ENCODE assay signal across 10 cellular contexts in the genomic region with DNA sequence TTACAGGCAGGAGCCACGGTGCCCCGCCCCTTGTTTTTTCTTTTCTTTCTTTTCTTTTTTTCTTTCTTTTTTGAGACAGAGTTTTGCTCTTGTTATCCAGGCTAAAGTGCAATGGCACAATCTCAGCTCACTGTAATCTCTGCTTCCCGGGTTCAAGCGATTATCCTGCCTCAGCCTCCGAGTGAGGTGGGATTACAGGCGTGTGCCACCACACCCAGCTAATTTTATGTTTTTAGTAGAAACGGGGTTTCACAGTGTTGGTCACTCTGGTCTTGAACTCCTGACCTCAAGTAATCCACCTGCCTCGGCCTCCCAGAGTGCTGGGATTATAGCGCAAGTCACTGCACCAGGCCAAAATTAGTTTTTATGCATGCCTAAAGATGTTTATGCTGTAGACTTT. TPM values are rescaled to one million over a fixed set of nuclear protein-coding genes. Genes with fewer than 3 reads are reported as not detected.
DNase-seq lines count a peak whose midpoint lies in the region; ATAC-seq and TF ChIP-seq lines count a peak whose summit lies in the region.
"Had no signal": no experiment of that assay in that cellular context is flagged by ENCODE, and none has a peak within 500 bp of the region (broad histone marks: within the 10 kb centered on the region; RNA-seq: fewer than 3 reads in every experiment).

No MANE protein-coding gene starts in this region.

- H3K4me3 ChIP-seq in AG04450 (ENCODE audit: low read depth, low read length) (no peak overlapping the region), GM23338 (peak overlapping the region; percentile 91), mesenchymal stem cell (ENCODE audit: insufficient read depth in 1 of 2, low read depth in 1 of 2, low read length in 2 of 2) (no peak overlapping the region)
- H3K4me3 ChIP-seq: Peyer's patch had no signal

- H3K79me2 ChIP-seq in GM23338 (replicated peaks; ENCODE audit: insufficient read depth) = peaks cover 37% of the 10 kb centered on the region

- H3K27ac Mint-ChIP-seq in GM23338 = peak overlapping the region; percentile 93; the same call in 1 of the 2 replicates
- H3K27ac Mint-ChIP-seq in activated T-helper 17 cell treated with anti-CD3 and anti-CD28 coated beads, Interleukin-2, amount 50 U/mL, for 72 hours = peak overlapping the region; percentile 83

- peaks cover 31% of the 10 kb centered on the region for H4K20me1 ChIP-seq in GM23338 (replicated peaks; ENCODE audit: insufficient read depth)

- ATAC-seq in GM23338 (no peak), HG03565 (IDR thresholded peaks at IDR 0.05; ENCODE audit: unreplicated experiment) (no peak), GM19467 (IDR thresholded peaks at IDR 0.05; ENCODE audit: unreplicated experiment) (no peak)
- ATAC-seq in activated T-helper 17 cell treated with anti-CD3 and anti-CD28 coated beads, Interleukin-2, amount 50 U/mL, for 72 hours (replicated peaks) = no peak

- no peak overlapping the region for H3K4ac ChIP-seq in mesenchymal stem cell (ENCODE audit: low read depth in 1 of 2, low read length in 2 of 2)

- no peak overlapping the region for H3K14ac ChIP-seq in mesenchymal stem cell (ENCODE audit: low read length in 2 of 2)

- WGBS in mesenchymal stem cell = 95% methylated on average over 9 of the region's 9 CpGs

- H3K4me1 ChIP-seq in GM23338 (ENCODE audit: insufficient read depth) = peaks cover 15% of the 10 kb centered on the region
- H3K4me1 ChIP-seq in mesenchymal stem cell (ENCODE audit: control insufficient read depth, insufficient read depth, low read depth, low read length) = peaks cover 8% of the 10 kb centered on the region

- no peak for DNase-seq in AG04450 (ENCODE audit: low read depth, low spot score)
- DNase-seq in GM23338 (ENCODE audit: low spot score) = no peak
- DNase-seq in mesenchymal stem cell = no peak
- no peak for DNase-seq in GM13977 (ENCODE audit: low spot score)
- DNase-seq in iPS-NIHi7 (ENCODE audit: extremely low spot score) = no peak
- DNase-seq: DMS 273 treated with DMSO at 0.1 percent for 48 hours, Peyer's patch had no signal

- TF ChIP-seq CTCF in AG04450 (IDR thresholded peaks at IDR 0.05; ENCODE audit: low read depth, low read length) (no peak), GM23338 (conservative IDR thresholded peaks at IDR 0.05; ENCODE audit: low read depth in 2 of 2) (no peak), GM13977 (IDR thresholded peaks at IDR 0.05; ENCODE audit: extremely low read depth, insufficient read depth, missing control alignments) (no peak)

- H3K36me3 Mint-ChIP-seq in GM23338 (ENCODE audit: low read depth) = peaks cover 73% of the 10 kb centered on the region
- H3K36me3 Mint-ChIP-seq in activated T-helper 17 cell treated with anti-CD3 and anti-CD28 coated beads, Interleukin-2, amount 50 U/mL, for 72 hours (ENCODE audit: low read depth) = peaks cover 79% of the 10 kb centered on the region

- H2BK15ac ChIP-seq in mesenchymal stem cell (ENCODE audit: low read depth, poor library complexity, severe bottlenecking) = no peak overlapping the region

- H3F3A ChIP-seq in GM23338 (replicated peaks; ENCODE audit: low read depth) = peaks cover 56% of the 10 kb centered on the region

- no peaks in the 10 kb centered on the region for H3K9me3 ChIP-seq in AG04450 (ENCODE audit: control insufficient read depth, insufficient read depth, low read length)
- no peaks in the 10 kb centered on the region for H3K9me3 ChIP-seq in mesenchymal stem cell (ENCODE audit: control insufficient read depth, low read length)
- H3K9me3 ChIP-seq: Peyer's patch had no signal

- H3K79me1 ChIP-seq in mesenchymal stem cell (replicated peaks; ENCODE audit: low read length, poor library complexity, severe bottlenecking) = peaks cover 2% of the 10 kb centered on the region

- no peak overlapping the region for H2BK5ac ChIP-seq in mesenchymal stem cell (ENCODE audit: low read depth, low read length, poor library complexity, severe bottlenecking)

- no peak overlapping the region for H4K91ac ChIP-seq in mesenchymal stem cell (ENCODE audit: low read length)

- H3K4me2 ChIP-seq in GM23338 (peak overlapping the region; percentile 82), mesenchymal stem cell (ENCODE audit: low read length, poor library complexity, severe bottlenecking) (peak overlapping the region; percentile 23)

- H3K9me2 ChIP-seq in GM23338 (ENCODE audit: insufficient read depth) = no peaks in the 10 kb centered on the region

- H2AK5ac ChIP-seq in mesenchymal stem cell (ENCODE audit: low read length, severe bottlenecking) = no peak overlapping the region

- in situ Hi-C loops in GM13977 (cut with MboI; ENCODE audit: low pct_unique_long_range_greater_than_20kb, low sequenced_read_pairs, unreplicated experiment) = no loop called here

- peaks cover 25% of the 10 kb centered on the region for H3K27me3 Mint-ChIP-seq in GM23338 (ENCODE audit: insufficient read depth, low read depth, poor library complexity)
- no peaks in the 10 kb centered on the region for H3K27me3 Mint-ChIP-seq in activated T-helper 17 cell treated with anti-CD3 and anti-CD28 coated beads, Interleukin-2, amount 50 U/mL, for 72 hours

- no peak overlapping the region for H2BK12ac ChIP-seq in mesenchymal stem cell (ENCODE audit: low read length in 2 of 2)

- H3K36me3 ChIP-seq in GM23338 (ENCODE audit: insufficient read depth) (peaks cover 53% of the 10 kb centered on the region), mesenchymal stem cell (ENCODE audit: control insufficient read depth in 1 of 2, insufficient read depth in 2 of 2, low read depth in 1 of 2, low read length in 2 of 2) (peaks cover 37 to 63% of the 10 kb centered on the region in 2 experiments)

- peak overlapping the region; percentile 31 for H3K9ac ChIP-seq in mesenchymal stem cell (ENCODE audit: low read length)

- POLR2A ChIA-PET in AG04450 (lab: Yijun Ruan, JAX) = no interaction called here

- CTCF ChIA-PET in AG04450 (lab: Charles Lee) = interaction anchor here (1.3 to 1.4 kb wide), 2 partner anchors 9 to 47 kb away, joined by 4 to 6 read pairs; no protein-coding TSS in a partner anchor

- H3K27ac ChIP-seq in AG04450 (ENCODE audit: low read depth, low read length) (peak overlapping the region; percentile 21), GM23338 (ENCODE audit: low read depth) (peak overlapping the region; percentile 96), mesenchymal stem cell (ENCODE audit: low read length, poor library complexity, severe bottlenecking) (no peak overlapping the region)
- H3K27ac ChIP-seq: Peyer's patch had no signal

- no peak overlapping the region for H3K18ac ChIP-seq in mesenchymal stem cell (ENCODE audit: low read depth in 1 of 2, low read length in 2 of 2)

- H3K9me3 Mint-ChIP-seq in GM23338 = no peaks in the 10 kb centered on the region
- no peaks in the 10 kb centered on the region for H3K9me3 Mint-ChIP-seq in activated T-helper 17 cell treated with anti-CD3 and anti-CD28 coated beads, Interleukin-2, amount 50 U/mL, for 72 hours

- peaks cover 23% of the 10 kb centered on the region for H3K4me1 Mint-ChIP-seq in GM23338
- peaks cover 27% of the 10 kb centered on the region for H3K4me1 Mint-ChIP-seq in activated T-helper 17 cell treated with anti-CD3 and anti-CD28 coated beads, Interleukin-2, amount 50 U/mL, for 72 hours

- no peak overlapping the region for H2AFZ ChIP-seq in GM23338
- H2AFZ ChIP-seq in mesenchymal stem cell (ENCODE audit: low read depth, low read length) = no peak overlapping the region

- no peak overlapping the region for H2BK120ac ChIP-seq in mesenchymal stem cell (ENCODE audit: low read depth, low read length)

- H4K8ac ChIP-seq in mesenchymal stem cell (ENCODE audit: low read length) = no peak overlapping the region

- no peak overlapping the region for H3K23ac ChIP-seq in mesenchymal stem cell (ENCODE audit: low read length in 2 of 2)

- H3K4me3 Mint-ChIP-seq in GM23338 = peak overlapping the region; percentile 98; the same call in 2 of the 3 replicates
- H3K4me3 Mint-ChIP-seq in activated T-helper 17 cell treated with anti-CD3 and anti-CD28 coated beads, Interleukin-2, amount 50 U/mL, for 72 hours = peak overlapping the region; percentile 89

- no peaks in the 10 kb centered on the region for H3K27me3 ChIP-seq in AG04450 (ENCODE audit: control insufficient read depth, insufficient read depth, low read length)
- no peaks in the 10 kb centered on the region for H3K27me3 ChIP-seq in GM23338 (ENCODE audit: insufficient read depth)
- H3K27me3 ChIP-seq in mesenchymal stem cell (ENCODE audit: control insufficient read depth in 1 of 2, insufficient read depth in 1 of 2, low read length in 2 of 2) = no peaks in the 10 kb centered on the region
- H3K27me3 ChIP-seq: Peyer's patch had no signal

RNA-seq across cellular contexts. Expression of gene RPL35A, which starts 2.5 kb away (rescaled TPM):
- 1,252 and 1,562 TPM in 2 replicates for polyA plus RNA-seq in AG04450 (2011; rRNA removed)
- polyA minus RNA-seq in AG04450 (2011; rRNA and poly(A)+ RNA removed) = 125 and 159 TPM in 2 replicates
- 844 and 1,070 TPM in 2 replicates for total RNA-seq in GM23338 (2014; rRNA removed; shearing (Covaris generic))
- 2,038 and 2,096 TPM in 2 replicates for polyA plus RNA-seq in GM23338 (2016; fragmentation: Nextera tagmentation; extraction: Ambion mirVana)
- total RNA-seq in activated T-helper 17 cell treated with anti-CD3 and anti-CD28 coated beads, Interleukin-2, amount 50 U/mL, for 72 hours = 1,000 to 10,000 TPM; 1,422 to 1,820 TPM
- 2,543 TPM for polyA plus RNA-seq in mesenchymal stem cell (2013, experiment 1 of 2)
- polyA plus RNA-seq in mesenchymal stem cell (2013, experiment 2 of 2) = 2,470 TPM

RNA-seq across cellular contexts. Expression of gene LMLN, which starts 7.6 kb away (rescaled TPM):
- 5.1 and 6.4 TPM in 2 replicates for polyA plus RNA-seq in AG04450 (2011; rRNA removed)
- 9.1 TPM in 2 replicates for polyA minus RNA-seq in AG04450 (2011; rRNA and poly(A)+ RNA removed)
- total RNA-seq in GM23338 (2014; rRNA removed; shearing (Covaris generic)) = 2.9 and 4.3 TPM in 2 replicates
- polyA plus RNA-seq in GM23338 (2016; fragmentation: Nextera tagmentation; extraction: Ambion mirVana) = 1.6 and 2.3 TPM in 2 replicates
- total RNA-seq in activated T-helper 17 cell treated with anti-CD3 and anti-CD28 coated beads, Interleukin-2, amount 50 U/mL, for 72 hours = 1 to 10 TPM; 3.8 to 4.6 TPM
- 5.8 TPM for polyA plus RNA-seq in mesenchymal stem cell (2013, experiment 1 of 2)
- 5.2 TPM for polyA plus RNA-seq in mesenchymal stem cell (2013, experiment 2 of 2)
